Comparison of ENCODE assay signal across 12 cellular contexts in genomic region chr10:124621637-124622036, GRCh38.
DNase-seq lines count a peak whose midpoint lies in the region; ATAC-seq and TF ChIP-seq lines count a peak whose summit lies in the region.
"Had no signal": no experiment of that assay in that cellular context is flagged by ENCODE, and none has a peak within 500 bp of the region (broad histone marks: within the 10 kb centered on the region; RNA-seq: fewer than 3 reads in every experiment).

No MANE protein-coding gene starts in this region.

- DNase-seq in CD8-positive, alpha-beta memory T cell: no peak
- DNase-seq in left ventricle myocardium superior (no peak), putamen (ENCODE audit: low spot score) (peak; percentile 70), ureter (ENCODE audit: low spot score) (no peak), DMS53 treated with DMSO at 0.1 percent for 48 hours (lab: John Stamatoyannopoulos, UW; ENCODE audit: unreplicated experiment) (no peak)
- no peak for DNase-seq in effector CD8-positive, alpha-beta T cell (lab: John Stamatoyannopoulos, UW)
- DNase-seq: GM23248, KG1 had no signal

- no peak overlapping the region for H3K4me3 ChIP-seq in CD8-positive, alpha-beta memory T cell (ENCODE audit: low read length)
- H3K4me3 ChIP-seq in SU-DHL-6 (ENCODE audit: insufficient read depth, low read length, poor library complexity, severe bottlenecking): no peak overlapping the region
- H3K4me3 ChIP-seq: GM23248 had no signal

- no peaks in the 10 kb centered on the region for H3K9me2 ChIP-seq in SU-DHL-6 (replicated peaks; ENCODE audit: insufficient read depth, low read length)

- H4K20me1 ChIP-seq in SU-DHL-6 (ENCODE audit: low read depth, low read length): no peaks in the 10 kb centered on the region

- POLR2A ChIA-PET in CD8-positive, alpha-beta memory T cell (lab: Charles Lee): no interaction called here

- H3K36me3 Mint-ChIP-seq in CD8-positive, alpha-beta memory T cell: peaks cover 0 to 59% (median 0%) of the 10 kb centered on the region in 3 donors

- TF ChIP-seq CTCF in SU-DHL-6 (IDR thresholded peaks at IDR 0.05; ENCODE audit: insufficient read depth, low read length, poor library complexity, severe bottlenecking): no peak

- no peaks in the 10 kb centered on the region for H3K9me3 ChIP-seq in CD8-positive, alpha-beta memory T cell (ENCODE audit: low read length)
- no peaks in the 10 kb centered on the region for H3K9me3 ChIP-seq in SU-DHL-6 (ENCODE audit: insufficient read depth, low read length)

- no peaks in the 10 kb centered on the region for H3K27me3 Mint-ChIP-seq in CD8-positive, alpha-beta memory T cell
- H3K27me3 Mint-ChIP-seq: dendritic cell treated with granulocyte-macrophage colony-stimulating factor and Interleukin-4, amounts not matched to agents 40 ng/mL and 50 ng/mL, for 4 days had no signal

- H3K4me1 Mint-ChIP-seq in CD8-positive, alpha-beta memory T cell: peaks cover 37 to 80% (median 47%) of the 10 kb centered on the region in 3 donors

- H3K27me3 ChIP-seq in CD8-positive, alpha-beta memory T cell (ENCODE audit: insufficient read depth, low read length, poor library complexity, severe bottlenecking): no peaks in the 10 kb centered on the region
- H3K27me3 ChIP-seq in SU-DHL-6 (ENCODE audit: low read length): no peaks in the 10 kb centered on the region

- H3K9me3 Mint-ChIP-seq in CD8-positive, alpha-beta memory T cell: no peaks in the 10 kb centered on the region
- H3K9me3 Mint-ChIP-seq: dendritic cell treated with granulocyte-macrophage colony-stimulating factor and Interleukin-4, amounts not matched to agents 40 ng/mL and 50 ng/mL, for 4 days had no signal

- intact Hi-C loops in left ventricle myocardium superior (cut with micrococcal nuclease): no loop called here

- H2AFZ ChIP-seq in SU-DHL-6 (ENCODE audit: low read depth, low read length, severe bottlenecking): no peak overlapping the region
- H2AFZ ChIP-seq: GM23248 had no signal

- no peaks in the 10 kb centered on the region for H3K36me3 ChIP-seq in CD8-positive, alpha-beta memory T cell (ENCODE audit: insufficient read depth, low read length)
- H3K36me3 ChIP-seq in SU-DHL-6 (ENCODE audit: low read length): no peaks in the 10 kb centered on the region; the same call in 1 of the 2 replicates

- peaks cover 84% of the 10 kb centered on the region for H3F3A ChIP-seq in SU-DHL-6 (ENCODE audit: insufficient read depth)

- peak overlapping the region; percentile 56 for H3K4me2 ChIP-seq in SU-DHL-6 (ENCODE audit: low read depth, low read length, poor library complexity, severe bottlenecking)

- CTCF ChIA-PET in CD8-positive, alpha-beta memory T cell (lab: Charles Lee): interaction anchor here (2.0 kb wide), 1 partner anchor 120 kb away, joined by 9 read pairs; no protein-coding TSS in a partner anchor

- peak overlapping the region; percentile 70 for H3K9ac ChIP-seq in SU-DHL-6 (ENCODE audit: low read length)
- H3K9ac ChIP-seq: GM23248 had no signal

- H3K27ac Mint-ChIP-seq in CD8-positive, alpha-beta memory T cell: peak overlapping the region in 5 of 8 donors; percentile 7 to 77 (median 50)

- peaks cover 29% of the 10 kb centered on the region for H3K4me1 ChIP-seq in CD8-positive, alpha-beta memory T cell (ENCODE audit: insufficient read depth, low read length)

- no peak overlapping the region for H3K27ac ChIP-seq in CD8-positive, alpha-beta memory T cell (ENCODE audit: low read depth, low read length)
- peak overlapping the region; percentile 99 for H3K27ac ChIP-seq in SU-DHL-6 (ENCODE audit: low read depth, low read length)
- H3K27ac ChIP-seq: GM23248, VCaP had no signal

- H3K4me3 Mint-ChIP-seq in CD8-positive, alpha-beta memory T cell: no peak overlapping the region
- H3K4me3 Mint-ChIP-seq: dendritic cell treated with granulocyte-macrophage colony-stimulating factor and Interleukin-4, amounts not matched to agents 40 ng/mL and 50 ng/mL, for 4 days had no signal

- peaks cover 58% of the 10 kb centered on the region for H3K79me2 ChIP-seq in SU-DHL-6 (ENCODE audit: insufficient read depth, low read length)

- ATAC-seq in left ventricle myocardium superior (peak; percentile 32), GM19324 (IDR thresholded peaks at IDR 0.05; ENCODE audit: low FRiP score, unreplicated experiment) (no peak)
